Comparison of ENCODE assay signal across 37 cellular contexts in the genomic region with DNA sequence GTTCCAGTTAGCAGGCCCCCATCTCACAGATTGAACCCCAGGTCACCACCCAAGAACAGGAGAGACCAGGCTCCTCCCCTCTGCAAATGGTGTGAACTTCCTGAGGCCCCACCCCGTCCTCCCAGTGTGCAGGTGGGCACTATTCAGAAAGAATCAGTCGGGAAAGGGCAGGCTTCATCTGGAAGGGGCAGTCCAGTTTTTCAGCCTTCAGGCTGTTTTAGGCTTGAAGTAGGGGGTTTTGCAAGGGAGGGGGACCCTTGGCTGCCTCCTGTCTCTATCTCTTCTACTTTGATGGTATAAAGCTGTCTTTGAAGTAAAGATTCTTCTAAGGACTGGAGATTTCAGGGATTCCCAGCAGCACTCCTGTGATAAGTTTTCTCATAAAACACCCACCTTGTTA.
"Had no signal": no experiment of that assay in that cellular context is flagged by ENCODE, and none has a peak within 500 bp of the region (broad histone marks: within the 10 kb centered on the region; RNA-seq: fewer than 3 reads in every experiment).

No MANE protein-coding gene starts in this region.

- H3K9me3 ChIP-seq: adrenal gland, ascending aorta, body of pancreas, breast epithelium had no signal

- H3K36me3 ChIP-seq: adrenal gland, ascending aorta, brain microvascular endothelial cell, breast epithelium, cardiac muscle cell had no signal

- H3K9me3 Mint-ChIP-seq: activated naive CD4-positive, alpha-beta T cell treated with anti-CD3 and anti-CD28 coated beads for 36 hours; activated naive CD4-positive, alpha-beta T cell treated with anti-CD3 and anti-CD28 coated beads, Interleukin-2, amount 50 U/mL, for 24 hours; activated naive CD4-positive, alpha-beta T cell treated with anti-CD3 and anti-CD28 coated beads, Interleukin-2, amount 50 U/mL, for 72 hours; activated naive CD8-positive, alpha-beta T cell treated with anti-CD3 and anti-CD28 coated beads, Interleukin-2, amount 10 ng/mL, durations not matched to agents 7 days and 5 days; activated naive CD8-positive, alpha-beta T cell treated with anti-CD3 and anti-CD28 coated beads, Interleukin-2, amount 50 U/mL, for 24 hours; activated T-cell treated with anti-CD3 and anti-CD28 coated beads, Interleukin-2, amount 50 U/mL, for 4 hours; activated T-cell treated with anti-CD3 and anti-CD28 coated beads, Interleukin-2, amount 50 U/mL, for 72 hours; activated T-helper 1 cell treated with anti-CD3 and anti-CD28 coated beads, Interleukin-12 subunit alpha, Interleukin-12 subunit beta, Interleukin-2, Interleukin-4 antibody, amounts not matched to agents 30 ng/mL and 10 ng/mL and 1 ng/mL, durations not matched to agents 14 hours and 24 hours and 36 hours; activated T-helper 17 cell treated with anti-CD3 and anti-CD28 coated beads, Interleukin-2, amount 50 U/mL, for 72 hours; activated T-helper 2 cell treated with anti-CD3 and anti-CD28 coated beads, Interferon-gamma antibody, Interleukin-2, Interleukin-4, amounts not matched to agents 10 μg/mL and 5 μg/mL and 100 μg/mL, durations not matched to agents 14 hours and 24 hours and 36 hours; central memory CD8-positive, alpha-beta T cell had no signal

- H3K36me3 Mint-ChIP-seq: activated naive CD4-positive, alpha-beta T cell treated with anti-CD3 and anti-CD28 coated beads, Interleukin-2, amount 10 ng/mL, durations not matched to agents 7 days and 5 days; activated naive CD4-positive, alpha-beta T cell treated with anti-CD3 and anti-CD28 coated beads, Interleukin-2, amount 50 U/mL, for 24 hours; activated naive CD4-positive, alpha-beta T cell treated with anti-CD3 and anti-CD28 coated beads, Interleukin-2, amount 50 U/mL, for 72 hours; activated naive CD8-positive, alpha-beta T cell; activated naive CD8-positive, alpha-beta T cell treated with anti-CD3 and anti-CD28 coated beads, Interleukin-2, amount 10 ng/mL, durations not matched to agents 7 days and 5 days; brain had no signal

- H3K4me3 Mint-ChIP-seq: activated naive CD4-positive, alpha-beta T cell treated with anti-CD3 and anti-CD28 coated beads for 36 hours; activated naive CD4-positive, alpha-beta T cell treated with anti-CD3 and anti-CD28 coated beads, Interleukin-2, amount 10 ng/mL, durations not matched to agents 7 days and 5 days; activated naive CD4-positive, alpha-beta T cell treated with anti-CD3 and anti-CD28 coated beads, Interleukin-2, amount 50 U/mL, for 24 hours; activated naive CD8-positive, alpha-beta T cell; activated naive CD8-positive, alpha-beta T cell treated with anti-CD3 and anti-CD28 coated beads, Interleukin-2, amount 10 ng/mL, durations not matched to agents 7 days and 5 days; activated naive CD8-positive, alpha-beta T cell treated with anti-CD3 and anti-CD28 coated beads, Interleukin-2, amount 50 U/mL, for 24 hours; activated T-cell treated with anti-CD3 and anti-CD28 coated beads, Interleukin-2, amount 50 U/mL, for 24 hours; activated T-cell treated with anti-CD3 and anti-CD28 coated beads, Interleukin-2, amount 50 U/mL, for 4 hours; activated T-cell treated with anti-CD3 and anti-CD28 coated beads, Interleukin-2, amount 50 U/mL, for 72 hours; activated T-helper 1 cell treated with anti-CD3 and anti-CD28 coated beads, Interleukin-12 subunit alpha, Interleukin-12 subunit beta, Interleukin-2, Interleukin-4 antibody, amounts not matched to agents 30 ng/mL and 10 ng/mL and 1 ng/mL, durations not matched to agents 14 hours and 24 hours and 36 hours; activated T-helper 17 cell treated with anti-CD3 and anti-CD28 coated beads, Interleukin-2, amount 50 U/mL, for 72 hours; brain; central memory CD8-positive, alpha-beta T cell had no signal

- DNase-seq: activated effector memory CD4-positive, alpha-beta T cell treated with anti-CD3 and anti-CD28 coated beads, Interleukin-2, amount 50 U/mL, for 16 hours; activated effector memory CD4-positive, alpha-beta T cell treated with Interleukin-2 at 50 U/mL for 16 hours; activated gamma-delta T cell; activated gamma-delta T cell treated with Interleukin-2 at 50 U/mL for 16 hours; activated naive CD4-positive, alpha-beta T cell; activated naive CD4-positive, alpha-beta T cell treated with anti-CD3 and anti-CD28 coated beads for 36 hours; activated naive CD4-positive, alpha-beta T cell treated with anti-CD3 and anti-CD28 coated beads, Interleukin-2, amount 10 ng/mL, durations not matched to agents 7 days and 5 days; activated naive CD4-positive, alpha-beta T cell treated with anti-CD3 and anti-CD28 coated beads, Interleukin-2, amount 50 U/mL, for 16 hours; activated naive CD4-positive, alpha-beta T cell treated with Interleukin-2 at 50 U/mL for 16 hours; activated naive CD8-positive, alpha-beta T cell treated with anti-CD3 and anti-CD28 coated beads, Interleukin-2, amount 10 ng/mL, durations not matched to agents 7 days and 5 days; activated naive CD8-positive, alpha-beta T cell treated with anti-CD3 and anti-CD28 coated beads, Interleukin-2, amount 50 U/mL, for 24 hours; activated T-cell treated with anti-CD3 and anti-CD28 coated beads, Interleukin-2, amount 50 U/mL, for 1 hour; activated T-cell treated with anti-CD3 and anti-CD28 coated beads, Interleukin-2, amount 50 U/mL, for 24 hours; activated T-cell treated with anti-CD3 and anti-CD28 coated beads, Interleukin-2, amount 50 U/mL, for 4 hours; activated T-cell treated with anti-CD3 and anti-CD28 coated beads, Interleukin-2, amount 50 U/mL, for 48 hours; activated T-cell treated with anti-CD3 and anti-CD28 coated beads, Interleukin-2, amount 50 U/mL, for 72 hours; adrenal gland; amniotic stem cell; amygdala; anterior cingulate cortex; aorta; body of pancreas; brain microvascular endothelial cell; caudate nucleus; central memory CD4-positive, alpha-beta T cell; cerebellar nuclear complex had no signal

- H3K4me3 ChIP-seq: adrenal gland, ascending aorta, body of pancreas, breast epithelium, cardiac muscle cell had no signal

- H3K4me1 ChIP-seq: adrenal gland, ascending aorta, body of pancreas, breast epithelium had no signal

- H3K4me1 Mint-ChIP-seq: activated naive CD4-positive, alpha-beta T cell treated with anti-CD3 and anti-CD28 coated beads, Interleukin-2, amount 10 ng/mL, durations not matched to agents 7 days and 5 days; activated naive CD4-positive, alpha-beta T cell treated with anti-CD3 and anti-CD28 coated beads, Interleukin-2, amount 50 U/mL, for 24 hours; activated naive CD8-positive, alpha-beta T cell treated with anti-CD3 and anti-CD28 coated beads, Interleukin-2, amount 10 ng/mL, durations not matched to agents 7 days and 5 days; activated naive CD8-positive, alpha-beta T cell treated with anti-CD3 and anti-CD28 coated beads, Interleukin-2, amount 50 U/mL, for 24 hours; activated T-helper 17 cell treated with anti-CD3 and anti-CD28 coated beads, Interleukin-2, amount 50 U/mL, for 72 hours; central memory CD8-positive, alpha-beta T cell had no signal

- H3K27me3 ChIP-seq: adrenal gland, ascending aorta, body of pancreas, brain microvascular endothelial cell, breast epithelium, cardiac muscle cell had no signal

- H3K27ac ChIP-seq: adrenal gland, ascending aorta, body of pancreas, brain microvascular endothelial cell, breast epithelium, cardiac muscle cell had no signal

- H3K27ac Mint-ChIP-seq: activated naive CD4-positive, alpha-beta T cell treated with anti-CD3 and anti-CD28 coated beads for 36 hours; activated naive CD4-positive, alpha-beta T cell treated with anti-CD3 and anti-CD28 coated beads, Interleukin-2, amount 10 ng/mL, durations not matched to agents 7 days and 5 days; activated naive CD4-positive, alpha-beta T cell treated with anti-CD3 and anti-CD28 coated beads, Interleukin-2, amount 50 U/mL, for 24 hours; activated naive CD4-positive, alpha-beta T cell treated with anti-CD3 and anti-CD28 coated beads, Interleukin-2, amount 50 U/mL, for 72 hours; activated naive CD8-positive, alpha-beta T cell; activated naive CD8-positive, alpha-beta T cell treated with anti-CD3 and anti-CD28 coated beads, Interleukin-2, amount 10 ng/mL, durations not matched to agents 7 days and 5 days; activated naive CD8-positive, alpha-beta T cell treated with anti-CD3 and anti-CD28 coated beads, Interleukin-2, amount 50 U/mL, for 24 hours; activated T-cell treated with anti-CD3 and anti-CD28 coated beads, Interleukin-2, amount 50 U/mL, for 24 hours; activated T-cell treated with anti-CD3 and anti-CD28 coated beads, Interleukin-2, amount 50 U/mL, for 72 hours; activated T-helper 1 cell treated with anti-CD3 and anti-CD28 coated beads, Interleukin-12 subunit alpha, Interleukin-12 subunit beta, Interleukin-2, Interleukin-4 antibody, amounts not matched to agents 30 ng/mL and 10 ng/mL and 1 ng/mL, durations not matched to agents 14 hours and 24 hours and 36 hours; activated T-helper 17 cell treated with anti-CD3 and anti-CD28 coated beads, Interleukin-2, amount 50 U/mL, for 72 hours; activated T-helper 2 cell treated with anti-CD3 and anti-CD28 coated beads, Interferon-gamma antibody, Interleukin-2, Interleukin-4, amounts not matched to agents 10 μg/mL and 5 μg/mL and 100 μg/mL, durations not matched to agents 14 hours and 24 hours and 36 hours; brain had no signal

- H3K27me3 Mint-ChIP-seq: activated naive CD4-positive, alpha-beta T cell treated with anti-CD3 and anti-CD28 coated beads, Interleukin-2, amount 10 ng/mL, durations not matched to agents 7 days and 5 days; activated naive CD4-positive, alpha-beta T cell treated with anti-CD3 and anti-CD28 coated beads, Interleukin-2, amount 50 U/mL, for 24 hours; activated naive CD8-positive, alpha-beta T cell; activated naive CD8-positive, alpha-beta T cell treated with anti-CD3 and anti-CD28 coated beads, Interleukin-2, amount 10 ng/mL, durations not matched to agents 7 days and 5 days; activated naive CD8-positive, alpha-beta T cell treated with anti-CD3 and anti-CD28 coated beads, Interleukin-2, amount 50 U/mL, for 24 hours; activated T-cell treated with anti-CD3 and anti-CD28 coated beads, Interleukin-2, amount 50 U/mL, for 24 hours; activated T-helper 17 cell treated with anti-CD3 and anti-CD28 coated beads, Interleukin-2, amount 50 U/mL, for 72 hours; brain; central memory CD8-positive, alpha-beta T cell had no signal

- ATAC-seq: activated naive CD4-positive, alpha-beta T cell treated with anti-CD3 and anti-CD28 coated beads, Interleukin-2, amount 50 U/mL, for 72 hours; activated naive CD8-positive, alpha-beta T cell treated with anti-CD3 and anti-CD28 coated beads, Interleukin-2, amount 50 U/mL, for 24 hours; activated T-cell treated with anti-CD3 and anti-CD28 coated beads, Interleukin-2, amount 50 U/mL, for 4 hours; activated T-cell treated with anti-CD3 and anti-CD28 coated beads, Interleukin-2, amount 50 U/mL, for 72 hours; activated T-helper 17 cell treated with anti-CD3 and anti-CD28 coated beads, Interleukin-2, amount 50 U/mL, for 72 hours; body of pancreas had no signal
